In genomic region chr9:80320916-80321315, GRCh38 we compare ENCODE assay signal across 16 cellular contexts.
DNase-seq lines count a peak whose midpoint lies in the region; ATAC-seq and TF ChIP-seq lines count a peak whose summit lies in the region.
"Had no signal": no experiment of that assay in that cellular context is flagged by ENCODE, and none has a peak within 500 bp of the region (broad histone marks: within the 10 kb centered on the region; RNA-seq: fewer than 3 reads in every experiment).

No MANE protein-coding gene starts in this region.

- DNase-seq in HCEC 1CT (peak; percentile 50), astrocyte of the cerebellum (ENCODE audit: low read depth) (peak; percentile 54), glomerular visceral epithelial cell (ENCODE audit: extremely low spot score) (peak; percentile 39), renal cortical epithelial cell (ENCODE audit: low read depth) (peak; percentile 11), NCI-H526 (lab: John Stamatoyannopoulos, UW) (no peak), NCI-H345 (lab: John Stamatoyannopoulos, UW) (no peak)
- no peak for DNase-seq in stimulated activated CD8-positive, alpha-beta memory T cell treated with anti-CD3 and anti-CD28 coated beads, Interleukin-4, amount 100 ng/mL, for 48 hours
- DNase-seq: activated CD4-positive, alpha-beta T cell treated with anti-CD3 and anti-CD28 coated beads for 4 hours; activated effector memory CD4-positive, alpha-beta T cell treated with Interleukin-2 at 50 U/mL for 16 hours; COR-L47; kidney; NCI-H1930; SK-N-SH had no signal

- no peak for ATAC-seq in HG03521 (IDR thresholded peaks at IDR 0.05; ENCODE audit: unreplicated experiment)
- ATAC-seq: GM12878 had no signal

- no peak overlapping the region for H3K4me3 ChIP-seq in astrocyte of the cerebellum (ENCODE audit: low read depth, low read length)
- H3K4me3 ChIP-seq: GM12878, thoracic aorta had no signal

- TF ChIP-seq CTCF in astrocyte of the cerebellum (IDR thresholded peaks at IDR 0.05; ENCODE audit: low read depth, low read length, missing control alignments) = no peak

- in situ Hi-C loops in astrocyte of the cerebellum (cut with HindIII; ENCODE audit: low sequenced_read_pairs) = no loop called here

Comparison
In these comparisons a context has a peak if more than half of its experiments do, and no peak if none do; other contexts are left out.
1. DNase-seq: peak in HCEC 1CT (single experiment), astrocyte of the cerebellum (single experiment), glomerular visceral epithelial cell (single experiment) and renal cortical epithelial cell (single experiment); none in NCI-H526 (0 of 2), NCI-H345 (single experiment) and stimulated activated CD8-positive, alpha-beta memory T cell treated with anti-CD3 and anti-CD28 coated beads, Interleukin-4, amount 100 ng/mL, for 48 hours (single experiment).